ENCODE assay signal across 8 cellular contexts in the genomic region with DNA sequence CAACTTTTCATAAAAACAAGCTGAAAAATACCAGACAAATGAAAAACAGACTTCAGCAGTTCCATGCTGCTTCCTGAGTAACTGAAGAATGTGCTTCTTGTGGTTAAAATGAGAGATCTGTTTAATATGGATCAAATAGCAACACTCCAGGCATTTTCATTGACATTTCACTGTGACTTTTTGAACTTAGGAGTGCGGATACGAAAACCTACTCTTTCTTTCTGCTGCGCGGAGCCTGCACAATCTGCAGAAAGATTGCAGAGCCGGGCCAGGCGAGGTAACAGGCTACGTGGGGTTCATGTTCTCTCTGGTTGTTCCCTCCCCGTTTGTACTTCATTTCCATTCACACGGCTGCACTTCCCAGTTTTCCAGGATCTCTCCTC. TPM values are rescaled to one million over a fixed set of nuclear protein-coding genes. Genes with fewer than 3 reads are reported as not detected.
DNase-seq lines count a peak whose midpoint lies in the region; ATAC-seq and TF ChIP-seq lines count a peak whose summit lies in the region.

No MANE protein-coding gene starts in this region.

- CTCF ChIA-PET in naive thymus-derived CD4-positive, alpha-beta T cell (lab: Charles Lee) = interaction anchor here (0.6 to 9.6 kb wide), 17 partner anchors 11 to 337 kb away, joined by 3 to 180 read pairs (median 7); no protein-coding TSS in a partner anchor

- POLR2A ChIA-PET in naive thymus-derived CD4-positive, alpha-beta T cell (lab: Charles Lee) = interaction anchor here (0.7 to 10.5 kb wide), 12 partner anchors 10 to 313 kb away, joined by 3 to 176 read pairs (median 4); a partner anchor contains a TSS

- H3K9ac ChIP-seq in endocrine pancreas (ENCODE audit: control insufficient read depth, insufficient read depth, low read length) = peak overlapping the region; percentile 62

- H3K4me3 Mint-ChIP-seq in naive thymus-derived CD4-positive, alpha-beta T cell = peak overlapping the region; percentile 85 to 95 (median 92)

- H3K36me3 ChIP-seq in Peyer's patch = no peaks in the 10 kb centered on the region
- H3K36me3 ChIP-seq in endocrine pancreas (ENCODE audit: control insufficient read depth, insufficient read depth, low read length) = no peaks in the 10 kb centered on the region
- peaks cover 0 to 10% (median 0%) of the 10 kb centered on the region in 3 experiments for H3K36me3 ChIP-seq in naive thymus-derived CD4-positive, alpha-beta T cell (ENCODE audit: control insufficient read depth in 2 of 3, insufficient read depth in 3 of 3, low read length in 3 of 3)

- no peak for ATAC-seq in naive thymus-derived CD4-positive, alpha-beta T cell
- ATAC-seq in HG02623 (IDR thresholded peaks at IDR 0.05; ENCODE audit: unreplicated experiment) = no peak

- H3K27me3 ChIP-seq in Peyer's patch (no peaks in the 10 kb centered on the region), endocrine pancreas (ENCODE audit: control insufficient read depth, insufficient read depth, low read length) (no peaks in the 10 kb centered on the region)
- no peaks in the 10 kb centered on the region for H3K27me3 ChIP-seq in naive thymus-derived CD4-positive, alpha-beta T cell (ENCODE audit: control insufficient read depth in 2 of 2, insufficient read depth in 2 of 2, low read length in 2 of 2)

- H3K27me3 Mint-ChIP-seq in naive thymus-derived CD4-positive, alpha-beta T cell = no peaks in the 10 kb centered on the region

- H3K36me3 Mint-ChIP-seq in naive thymus-derived CD4-positive, alpha-beta T cell = peaks cover 0 to 10% (median under 1%) of the 10 kb centered on the region in 5 donors

- peaks cover 0 to 16% (median 2%) of the 10 kb centered on the region in 4 donors for H3K4me1 ChIP-seq in Peyer's patch
- peaks cover 7% of the 10 kb centered on the region for H3K4me1 ChIP-seq in endocrine pancreas (ENCODE audit: control insufficient read depth, insufficient read depth, low read length)
- peaks cover 17 to 29% of the 10 kb centered on the region in 2 donors for H3K4me1 ChIP-seq in naive thymus-derived CD4-positive, alpha-beta T cell (ENCODE audit: control insufficient read depth in 2 of 2, insufficient read depth in 2 of 2, low read length in 2 of 2)

- peaks cover 24 to 45% (median 34%) of the 10 kb centered on the region in 7 donors for H3K4me1 Mint-ChIP-seq in naive thymus-derived CD4-positive, alpha-beta T cell

- H3K27ac ChIP-seq in Peyer's patch = peak overlapping the region; percentile 77 to 91 (median 90)
- peak overlapping the region; percentile 86 for H3K27ac ChIP-seq in naive thymus-derived CD4-positive, alpha-beta T cell (ENCODE audit: low read depth, low read length)

- DNase-seq in SIG-M5 treated with dmso at 0.1 percent for 504 hours (lab: John Stamatoyannopoulos, UW; ENCODE audit: unreplicated experiment) = peak; percentile 38
- no peak for DNase-seq in SIG-M5 (lab: John Stamatoyannopoulos, UW)
- DNase-seq in Peyer's patch = peak in 2 of 3 donors; percentile 43 to 54
- DNase-seq in naive thymus-derived CD4-positive, alpha-beta T cell = peak in 2 of 9 donors; percentile 33 to 48
- DNase-seq in NCI-H446 treated with DMSO at 0.1 percent for 48 hours (lab: John Stamatoyannopoulos, UW) = no peak
- DNase-seq in NCI-H128 (lab: John Stamatoyannopoulos, UW; ENCODE audit: unreplicated experiment) = no peak

- peak overlapping the region; percentile 65 to 88 (median 78) for H3K4me3 ChIP-seq in Peyer's patch
- peak overlapping the region; percentile 74 for H3K4me3 ChIP-seq in endocrine pancreas (ENCODE audit: control insufficient read depth, insufficient read depth, low read length)
- peak overlapping the region; percentile 92 for H3K4me3 ChIP-seq in naive thymus-derived CD4-positive, alpha-beta T cell (ENCODE audit: low read length)

- TF ChIP-seq POLR2A in Peyer's patch (IDR thresholded peaks at IDR 0.05) = no peak

- intact Hi-C loops in naive thymus-derived CD4-positive, alpha-beta T cell (cut with micrococcal nuclease) = loop anchor here in 1 of 2 donors (5.0 to 10.0 kb wide), 4 partner anchors 661 to 1172 kb away; a partner anchor contains a TSS

- no peak for TF ChIP-seq CTCF in Peyer's patch (IDR thresholded peaks at IDR 0.05)

- H3K9me3 Mint-ChIP-seq in naive thymus-derived CD4-positive, alpha-beta T cell = no peaks in the 10 kb centered on the region

- no peaks in the 10 kb centered on the region for H3K9me3 ChIP-seq in Peyer's patch
- no peaks in the 10 kb centered on the region for H3K9me3 ChIP-seq in endocrine pancreas (ENCODE audit: control insufficient read depth, low read length)
- no peaks in the 10 kb centered on the region for H3K9me3 ChIP-seq in naive thymus-derived CD4-positive, alpha-beta T cell (ENCODE audit: control insufficient read depth in 2 of 3, low read length in 3 of 3)

- peak overlapping the region; percentile 83 to 98 (median 92) for H3K27ac Mint-ChIP-seq in naive thymus-derived CD4-positive, alpha-beta T cell

RNA-seq across cellular contexts. Expression of a gene that starts 0.6 kb away (rescaled TPM):
- total RNA-seq in Peyer's patch = 10 to 100 TPM in 1 of 4 donors, 1 to 10 TPM in 3; 1.9 to 12.4 (median 5.2) TPM
- total RNA-seq in naive thymus-derived CD4-positive, alpha-beta T cell = 100 to 1,000 TPM in 2 of 5 experiments, 10 to 100 TPM in 3; 53.1 to 108 (median 99.6) TPM
- 100 to 1,000 TPM; 117 to 148 TPM for polyA plus RNA-seq in naive thymus-derived CD4-positive, alpha-beta T cell

RNA-seq across cellular contexts. Expression of a gene that starts 10.1 kb away (rescaled TPM):
- total RNA-seq in Peyer's patch = 10 to 100 TPM; 15.2 to 23.1 (median 17.1) TPM
- total RNA-seq in naive thymus-derived CD4-positive, alpha-beta T cell = 10 to 100 TPM; 35.8 to 54.4 (median 40.5) TPM
- polyA plus RNA-seq in naive thymus-derived CD4-positive, alpha-beta T cell = 10 to 100 TPM; 30.4 to 37.1 TPM

Comparison
In these comparisons a context has a peak if more than half of its experiments do, and no peak if none do; other contexts are left out.
1. DNase-seq: peak in SIG-M5 treated with dmso at 0.1 percent for 504 hours (single experiment) and Peyer's patch (2 of 3); none in SIG-M5 (single experiment), NCI-H446 treated with DMSO at 0.1 percent for 48 hours (single experiment) and NCI-H128 (single experiment).
2. RNA of a gene that starts 0.6 kb away (total RNA-seq): 53.1 to 108 TPM in naive thymus-derived CD4-positive, alpha-beta T cell; 1.9 to 12.4 TPM in Peyer's patch; every median in the first group is over 4 times any median in the second.
3. Peak in every context shown above with its lines, with median percentiles within 50 percentile points of each other: H3K4me3 ChIP-seq.